Comparison of ENCODE assay signal across 8 cellular contexts in genomic region chr2:231711677-231712461, GRCh38. TPM values are rescaled to one million over a fixed set of nuclear protein-coding genes. Genes with fewer than 3 reads are reported as not detected.
A peak's percentile ranks its signal among the peaks of the same experiment; 100 is the strongest.
DNase-seq lines count a peak whose midpoint lies in the region; ATAC-seq, FAIRE-seq and TF ChIP-seq lines count a peak whose summit lies in the region.

No MANE protein-coding gene starts in this region.

- TF ChIP-seq CTCF in astrocyte (IDR thresholded peaks at IDR 0.05; ENCODE audit: insufficient read depth, low read depth, low read length) (no peak), right lobe of liver (IDR thresholded peaks at IDR 0.05) (no peak), thyroid gland (IDR thresholded peaks at IDR 0.05) (no peak)

- ATAC-seq in right lobe of liver (no peak), HG02798 (IDR thresholded peaks at IDR 0.05; ENCODE audit: poor library complexity, unreplicated experiment) (no peak)

- intact Hi-C loops in right lobe of liver (cut with DNase I), result loop anchor here (5.0 to 10.0 kb wide), 3 partner anchors 35 to 97 kb away; partner anchors contain the start of genes COPS7B (in 1 of the 2) and PDE6D (in 1 of the 2)
- intact Hi-C loops in thyroid gland (cut with DNase I), result no loop called here

- peak overlapping the region; percentile 87 for H3K4me3 ChIP-seq in astrocyte (ENCODE audit: insufficient read depth, low read depth, low read length)
- peak overlapping the region; percentile 71 to 97 (median 94) for H3K4me3 ChIP-seq in right lobe of liver
- peak overlapping the region in 2 of 3 donors; percentile 36 to 100 for H3K4me3 ChIP-seq in thyroid gland (replicated peaks in 1 of 3)

- TF ChIP-seq POLR2A in right lobe of liver (IDR thresholded peaks at IDR 0.05) (no peak), thyroid gland (IDR thresholded peaks at IDR 0.05) (no peak)

- peaks cover 12% of the 10 kb centered on the region for H3K36me3 ChIP-seq in astrocyte (ENCODE audit: insufficient read depth, low read length)
- peaks cover 0 to 11% (median 4%) of the 10 kb centered on the region in 4 donors for H3K36me3 ChIP-seq in right lobe of liver
- peaks cover 7 to 9% of the 10 kb centered on the region in 2 donors for H3K36me3 ChIP-seq in thyroid gland

- H2AFZ ChIP-seq in astrocyte (ENCODE audit: low read depth, low read length), result no peak overlapping the region

- 33% methylated on average over 7 of the region's 9 CpGs for WGBS in right lobe of liver (ENCODE audit: insufficient coverage, low coverage, low lambda C conversion rate, missing lambda C conversion rate)
- 41 to 42% methylated on average over 8 to 9 of the region's 9 CpGs for WGBS in thyroid gland, 2 donors

- peak; percentile 70 for DNase-seq in activated CD8-positive, alpha-beta memory T cell treated with anti-CD3 and anti-CD28 coated beads for 24 hours
- DNase-seq in activated CD8-positive, alpha-beta memory T cell treated with anti-CD3 and anti-CD28 coated beads, Interleukin-2, amount 50 U/mL, for 4 hours, result no peak
- DNase-seq in astrocyte (ENCODE audit: low read depth) (no peak), right lobe of liver (no peak), thyroid gland (no peak), SIG-M5 treated with dmso at 0.1 percent for 504 hours (lab: John Stamatoyannopoulos, UW; ENCODE audit: unreplicated experiment) (no peak), T1000 (lab: John Stamatoyannopoulos, UW) (no peak)

- peaks cover 50% of the 10 kb centered on the region for H3K79me2 ChIP-seq in astrocyte (ENCODE audit: insufficient read depth, low read length)

- peak overlapping the region; percentile 89 for H3K4me3 Mint-ChIP-seq in astrocyte (ENCODE audit: unreplicated experiment)

- H3K9me3 ChIP-seq in astrocyte (ENCODE audit: insufficient read depth, low read depth, low read length) (no peaks in the 10 kb centered on the region), right lobe of liver (no peaks in the 10 kb centered on the region), thyroid gland (no peaks in the 10 kb centered on the region)

- peak overlapping the region; percentile 99 for H3K9ac ChIP-seq in astrocyte (ENCODE audit: low read length)

- H3K27me3 Mint-ChIP-seq in astrocyte (ENCODE audit: low read depth, unreplicated experiment), result no peaks in the 10 kb centered on the region

- H3K27ac ChIP-seq in astrocyte (ENCODE audit: low read depth, low read length) (peak overlapping the region; percentile 40), right lobe of liver (peak overlapping the region in 2 of 3 donors; percentile 65 to 100), thyroid gland (peak overlapping the region; percentile 28 to 100 (median 100))

- H3K9me3 Mint-ChIP-seq in astrocyte (ENCODE audit: unreplicated experiment), result no peaks in the 10 kb centered on the region

- H3K36me3 Mint-ChIP-seq in astrocyte (ENCODE audit: low read depth, unreplicated experiment), result peaks cover 11% of the 10 kb centered on the region

- H3K4me1 ChIP-seq in astrocyte (ENCODE audit: insufficient read depth, low read length) (peaks cover 48% of the 10 kb centered on the region), right lobe of liver (peaks cover 0 to 20% (median 10%) of the 10 kb centered on the region in 4 donors), thyroid gland (peaks cover 24 to 36% of the 10 kb centered on the region in 2 donors)

- peak overlapping the region; percentile 20 for H3K27ac Mint-ChIP-seq in astrocyte (ENCODE audit: unreplicated experiment)

- peaks cover 33% of the 10 kb centered on the region for H3K4me1 Mint-ChIP-seq in astrocyte (ENCODE audit: low read depth, unreplicated experiment)

- H3K27me3 ChIP-seq in astrocyte (ENCODE audit: insufficient read depth, low read length) (no peaks in the 10 kb centered on the region), right lobe of liver (no peaks in the 10 kb centered on the region), thyroid gland (no peaks in the 10 kb centered on the region)

- H3K4me2 ChIP-seq in astrocyte (ENCODE audit: low read length), result peak overlapping the region; percentile 96

- H4K20me1 ChIP-seq in astrocyte (ENCODE audit: insufficient read depth, low read length), result peaks cover 65% of the 10 kb centered on the region

- FAIRE-seq in astrocyte (lab: Jason Lieb, UNC), result no peak

RNA-seq across cellular contexts. Expression of gene PTMA, which starts 3.5 kb away (rescaled TPM):
- total RNA-seq in astrocyte, result 396 and 469 TPM in 2 replicates
- total RNA-seq in right lobe of liver, result 100 to 1,000 TPM; 180 to 373 (median 252) TPM
- 1,000 to 10,000 TPM in 3 of 4 donors, 100 to 1,000 TPM in 1; 631 to 1,160 (median 1,099) TPM for total RNA-seq in thyroid gland

Comparison
In these comparisons a context has a peak if more than half of its experiments do, and no peak if none do; other contexts are left out.
1. H3K27ac ChIP-seq: peak in every context shown above with its lines; median percentile 100 in thyroid gland; 82 in right lobe of liver; 40 in astrocyte.